12 cellular contexts compared by ENCODE assay signal in genomic region chr18:10927290-10927979, GRCh38.
DNase-seq lines count a peak whose midpoint lies in the region; ATAC-seq, FAIRE-seq and TF ChIP-seq lines count a peak whose summit lies in the region.
"Had no signal": no experiment of that assay in that cellular context is flagged by ENCODE, and none has a peak within 500 bp of the region (broad histone marks: within the 10 kb centered on the region; RNA-seq: fewer than 3 reads in every experiment).

No MANE protein-coding gene starts in this region.

- TF ChIP-seq EP300 in ovary (IDR thresholded peaks at IDR 0.05): no peak

- H3K4me2 ChIP-seq in OCI-LY3 (ENCODE audit: low read length): peak overlapping the region; percentile 61

- no peak overlapping the region for H3K4me3 Mint-ChIP-seq in stimulated activated memory B cell treated with anti-CD40 and anti-IgM and Interleukin-4, amounts not matched to agents 10 μg/mL and 1 μg/mL and 100 μg/mL, for 72 hours
- H3K4me3 Mint-ChIP-seq: activated T-cell treated with anti-CD3 and anti-CD28 coated beads, Interleukin-2, amount 50 U/mL, for 24 hours; B cell had no signal

- 27 to 40% (median 34%) methylated on average over 12 of the region's 12 CpGs for WGBS in ovary, 3 donors

- H3K27me3 ChIP-seq in OCI-LY3 (ENCODE audit: low read depth, low read length) (0 out of 2 replicates have a peak, but pooled peaks cover 5% of the 10 kb centered on the region), ovary (no peaks in the 10 kb centered on the region)

- no peak for TF ChIP-seq CTCF in AG10803 (conservative IDR thresholded peaks at IDR 0.05; ENCODE audit: low read length)
- no peak for TF ChIP-seq CTCF in OCI-LY3 (IDR thresholded peaks at IDR 0.05; ENCODE audit: low read depth, low read length)
- TF ChIP-seq CTCF in ovary (IDR thresholded peaks at IDR 0.05): no peak
- no peak for TF ChIP-seq CTCF in D721Med (IDR thresholded peaks at IDR 0.05; ENCODE audit: insufficient read depth, missing control alignments)

- TF ChIP-seq POLR2A in ovary (IDR thresholded peaks at IDR 0.05): no peak

- H3K4me1 Mint-ChIP-seq in stimulated activated memory B cell treated with anti-CD40 and anti-IgM and Interleukin-4, amounts not matched to agents 10 μg/mL and 1 μg/mL and 100 μg/mL, for 72 hours: no peaks in the 10 kb centered on the region
- H3K4me1 Mint-ChIP-seq: B cell had no signal

- intact Hi-C loops in ovary (cut with DNase I): no loop called here

- H3K4me3 ChIP-seq in AG10803 (ENCODE audit: low read length) (peak overlapping the region; percentile 0; the same call in 1 of the 2 replicates), OCI-LY3 (ENCODE audit: low read length) (no peak overlapping the region), ovary (no peak overlapping the region)

- H3K36me3 ChIP-seq in OCI-LY3 (replicated peaks; ENCODE audit: low read depth, low read length): no peaks in the 10 kb centered on the region
- no peaks in the 10 kb centered on the region for H3K36me3 ChIP-seq in ovary

- peak; percentile 69 for DNase-seq in AG10803 (ENCODE audit: low read depth)
- peak; percentile 57 for DNase-seq in fibroblast of peridontal ligament (ENCODE audit: extremely low read depth)
- DNase-seq in ovary: peak in 4 of 5 donors; percentile 24 to 49 (median 36)
- no peak for DNase-seq in D721Med (ENCODE audit: insufficient read length, low spot score)
- DNase-seq in NCI-H2029 (lab: John Stamatoyannopoulos, UW): no peak
- no peak for DNase-seq in amygdala (lab: John Stamatoyannopoulos, UW)
- DNase-seq: activated T-cell treated with anti-CD3 and anti-CD28 coated beads, Interleukin-2, amount 50 U/mL, for 24 hours; NCI-H446; stimulated activated CD4-positive, alpha-beta T cell treated with anti-CD3 and anti-CD28 coated beads, Interleukin-2, amount 100 ng/mL, for 24 hours had no signal

- no peaks in the 10 kb centered on the region for H3K27me3 Mint-ChIP-seq in stimulated activated memory B cell treated with anti-CD40 and anti-IgM and Interleukin-4, amounts not matched to agents 10 μg/mL and 1 μg/mL and 100 μg/mL, for 72 hours

- H4K20me1 ChIP-seq in OCI-LY3 (ENCODE audit: insufficient read depth, low read length): no peaks in the 10 kb centered on the region

- H3K9me3 Mint-ChIP-seq in stimulated activated memory B cell treated with anti-CD40 and anti-IgM and Interleukin-4, amounts not matched to agents 10 μg/mL and 1 μg/mL and 100 μg/mL, for 72 hours: peaks cover 3% of the 10 kb centered on the region
- H3K9me3 Mint-ChIP-seq: activated T-cell treated with anti-CD3 and anti-CD28 coated beads, Interleukin-2, amount 50 U/mL, for 24 hours had no signal

- H3K9me3 ChIP-seq in OCI-LY3 (ENCODE audit: insufficient read depth, low read length) (no peaks in the 10 kb centered on the region), ovary (no peaks in the 10 kb centered on the region)

- ATAC-seq in stimulated activated memory B cell treated with anti-CD40 and anti-IgM and Interleukin-4, amounts not matched to agents 10 μg/mL and 1 μg/mL and 100 μg/mL, for 72 hours: no peak

- no peaks in the 10 kb centered on the region for H3K36me3 Mint-ChIP-seq in stimulated activated memory B cell treated with anti-CD40 and anti-IgM and Interleukin-4, amounts not matched to agents 10 μg/mL and 1 μg/mL and 100 μg/mL, for 72 hours

- no peak overlapping the region for H2AFZ ChIP-seq in OCI-LY3 (ENCODE audit: low read depth, low read length)

- no peaks in the 10 kb centered on the region for H3K79me2 ChIP-seq in OCI-LY3 (ENCODE audit: low read length)

- H3K27ac Mint-ChIP-seq in stimulated activated memory B cell treated with anti-CD40 and anti-IgM and Interleukin-4, amounts not matched to agents 10 μg/mL and 1 μg/mL and 100 μg/mL, for 72 hours: no peak overlapping the region
- H3K27ac Mint-ChIP-seq: activated T-cell treated with anti-CD3 and anti-CD28 coated beads, Interleukin-2, amount 50 U/mL, for 24 hours; B cell had no signal

- H3K27ac ChIP-seq in OCI-LY3 (ENCODE audit: low read length): no peak overlapping the region
- H3K27ac ChIP-seq in ovary: peak overlapping the region; percentile 15 to 50

- H3K9ac ChIP-seq in OCI-LY3 (ENCODE audit: low read length): no peak overlapping the region

- H3K4me1 ChIP-seq in OCI-LY3 (ENCODE audit: low read length): peaks cover 14% of the 10 kb centered on the region
- peaks cover 5% of the 10 kb centered on the region for H3K4me1 ChIP-seq in ovary (ENCODE audit: insufficient read depth)

- no peak for FAIRE-seq in D721Med (lab: Jason Lieb, UNC)

Comparison
In these comparisons a context has a peak if more than half of its experiments do, and no peak if none do; other contexts are left out.
1. DNase-seq: peak in AG10803 (single experiment), fibroblast of peridontal ligament (single experiment) and ovary (4 of 5); none in D721Med (single experiment), NCI-H2029 (single experiment) and amygdala (0 of 56).